In genomic region chr14:68081489-68081888, GRCh38 we compare ENCODE assay signal across 22 cellular contexts.
"Had no signal": no experiment of that assay in that cellular context is flagged by ENCODE, and none has a peak within 500 bp of the region (broad histone marks: within the 10 kb centered on the region; RNA-seq: fewer than 3 reads in every experiment).

No MANE protein-coding gene starts in this region.

- H3K4me3 ChIP-seq: dorsolateral prefrontal cortex, lower lobe of right lung had no signal

- H3K27ac ChIP-seq: brain microvascular endothelial cell, dorsolateral prefrontal cortex, epithelial cell of prostate, foreskin keratinocyte, lower lobe of right lung had no signal

- H3K4me1 Mint-ChIP-seq: activated CD4-positive, alpha-beta T cell treated with anti-CD3 and anti-CD28 coated beads, Interleukin-2, amount 10 ng/mL, durations not matched to agents 7 days and 5 days had no signal

- H3K27ac Mint-ChIP-seq: activated CD4-positive, alpha-beta T cell treated with anti-CD3 and anti-CD28 coated beads, Interleukin-2, amount 10 ng/mL, durations not matched to agents 7 days and 5 days; T-cell; type B pancreatic cell had no signal

- H3K4me3 Mint-ChIP-seq: activated CD4-positive, alpha-beta T cell treated with anti-CD3 and anti-CD28 coated beads, Interleukin-2, amount 10 ng/mL, durations not matched to agents 7 days and 5 days; neural crest cell; T-cell; type B pancreatic cell had no signal

- H3K9me3 Mint-ChIP-seq: activated CD4-positive, alpha-beta T cell treated with anti-CD3 and anti-CD28 coated beads, Interleukin-2, amount 10 ng/mL, durations not matched to agents 7 days and 5 days; neural crest cell; T-cell had no signal

- H3K27me3 Mint-ChIP-seq: activated CD4-positive, alpha-beta T cell treated with anti-CD3 and anti-CD28 coated beads, Interleukin-2, amount 10 ng/mL, durations not matched to agents 7 days and 5 days; T-cell; type B pancreatic cell had no signal

- FAIRE-seq: colon, keratinocyte had no signal

- ATAC-seq: activated CD4-positive, CD25-positive, alpha-beta regulatory T cell treated with anti-CD3 and anti-CD28 coated beads, Interleukin-2, amount 50 U/mL, for 24 hours; foreskin keratinocyte; lower lobe of right lung; stimulated activated naive CD8-positive, alpha-beta T cell treated with anti-CD3 and anti-CD28 coated beads, Interleukin-15, Interleukin-2, amounts not matched to agents 100 U/mL and 50 U/mL, for 24 hours; T-cell had no signal

- H3K27me3 ChIP-seq: brain microvascular endothelial cell, dorsolateral prefrontal cortex, foreskin keratinocyte had no signal

- DNase-seq: activated CD4-positive, alpha-beta T cell treated with anti-CD3 and anti-CD28 coated beads, Interleukin-2, amount 10 ng/mL, durations not matched to agents 7 days and 5 days; activated CD8-positive, alpha-beta memory T cell treated with anti-CD3 and anti-CD28 coated beads for 24 hours; activated CD8-positive, alpha-beta memory T cell treated with anti-CD3 and anti-CD28 coated beads, Interleukin-2, amount 50 U/mL, for 48 hours; activated effector memory CD4-positive, alpha-beta T cell treated with anti-CD3 and anti-CD28 coated beads, Interleukin-2, amount 50 U/mL, for 16 hours; activated naive CD4-positive, alpha-beta T cell treated with anti-CD3 and anti-CD28 coated beads, Interleukin-2, amount 50 U/mL, for 16 hours; activated T-cell treated with anti-CD3 and anti-CD28 coated beads, Interleukin-2, amount 50 U/mL, for 48 hours; brain microvascular endothelial cell; central memory CD4-positive, alpha-beta T cell; dorsolateral prefrontal cortex; foreskin keratinocyte; hypothalamus; lower lobe of right lung; midbrain; stimulated activated CD8-positive, alpha-beta memory T cell treated with anti-CD3 and anti-CD28 coated beads, Interleukin-4, amount 100 ng/mL, for 48 hours; stimulated activated naive CD8-positive, alpha-beta T cell treated with anti-CD3 and anti-CD28 coated beads, Interleukin-15, Interleukin-2, amounts not matched to agents 100 U/mL and 50 U/mL, for 24 hours; T-cell had no signal
